Comparison of ENCODE assay signal across 10 cellular contexts in the genomic region with DNA sequence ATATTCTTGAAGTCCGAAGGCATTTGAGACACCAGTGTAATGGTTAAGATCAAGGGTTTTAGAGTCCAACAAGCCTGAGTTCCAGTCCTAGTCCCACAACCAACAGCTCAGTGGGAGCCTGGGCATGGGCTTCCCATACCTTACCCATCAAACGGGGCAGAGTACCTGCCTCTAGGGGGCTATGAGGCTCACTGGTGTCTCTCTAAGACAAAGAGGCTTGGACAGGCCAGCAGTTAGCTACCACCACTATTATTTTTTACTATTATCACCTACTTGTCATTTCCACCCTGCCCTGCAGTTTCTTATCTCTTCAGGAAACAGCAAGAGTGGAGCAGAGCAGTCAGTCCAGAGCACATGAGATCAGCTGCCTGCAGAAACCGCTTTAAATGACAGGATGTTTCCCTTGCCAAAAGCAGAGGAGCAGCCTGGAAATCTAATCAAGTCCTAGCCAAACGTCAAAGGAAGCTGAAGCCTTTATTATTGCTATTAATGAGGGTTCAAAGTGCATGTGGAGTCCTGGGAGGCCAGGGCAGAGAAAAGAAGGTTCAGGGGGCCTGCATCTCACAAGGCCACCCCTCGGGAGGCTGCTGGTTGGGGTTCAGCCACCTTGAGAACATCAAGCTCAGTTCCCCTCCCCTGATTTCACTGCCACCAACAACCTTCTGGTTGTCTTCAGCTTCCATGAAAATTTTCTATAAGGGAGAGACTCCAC.
DNase-seq lines count a peak whose midpoint lies in the region; ATAC-seq and TF ChIP-seq lines count a peak whose summit lies in the region.
"Had no signal": no experiment of that assay in that cellular context is flagged by ENCODE, and none has a peak within 500 bp of the region (broad histone marks: within the 10 kb centered on the region; RNA-seq: fewer than 3 reads in every experiment).

No MANE protein-coding gene starts in this region.

- H3K36me3 Mint-ChIP-seq in CD4-positive, alpha-beta memory T cell, result no peaks in the 10 kb centered on the region
- H3K36me3 Mint-ChIP-seq in activated CD4-positive, alpha-beta T cell treated with anti-CD3 and anti-CD28 coated beads for 36 hours (ENCODE audit: low read depth), result no peaks in the 10 kb centered on the region
- H3K36me3 Mint-ChIP-seq: CD8-positive, alpha-beta T cell had no signal

- TF ChIP-seq CTCF in AG04449 (IDR thresholded peaks at IDR 0.05; ENCODE audit: insufficient read depth, low read length, missing control alignments), result peak; percentile 9
- TF ChIP-seq CTCF in Loucy (conservative IDR thresholded peaks at IDR 0.05; ENCODE audit: low read length), result peak; percentile 56
- TF ChIP-seq CTCF in right lobe of liver (IDR thresholded peaks at IDR 0.05), result peak in 1 of 4 donors; percentile 7

- H3K4me1 Mint-ChIP-seq in CD4-positive, alpha-beta memory T cell, result no peaks in the 10 kb centered on the region
- peaks cover 3% of the 10 kb centered on the region for H3K4me1 Mint-ChIP-seq in activated CD4-positive, alpha-beta T cell treated with anti-CD3 and anti-CD28 coated beads for 36 hours

- no peaks in the 10 kb centered on the region for H4K20me1 ChIP-seq in Loucy (ENCODE audit: insufficient read depth, low read length, poor library complexity, severe bottlenecking)

- peak overlapping the region in 1 of 3 donors; percentile 24 for H3K27ac ChIP-seq in right lobe of liver
- no peak overlapping the region for H3K27ac ChIP-seq in CD4-positive, alpha-beta memory T cell (ENCODE audit: low read depth, low read length)

- intact Hi-C loops in right lobe of liver (cut with DNase I), result no loop called here
- intact Hi-C loops in CD4-positive, alpha-beta memory T cell (cut with micrococcal nuclease), result no loop called here
- intact Hi-C loops in activated CD4-positive, alpha-beta T cell treated with anti-CD3 and anti-CD28 coated beads for 36 hours (cut with DNase I, micrococcal nuclease), result no loop called here

- H3K36me3 ChIP-seq in Loucy (ENCODE audit: insufficient read depth, low read length) (no peaks in the 10 kb centered on the region), right lobe of liver (no peaks in the 10 kb centered on the region)
- no peaks in the 10 kb centered on the region for H3K36me3 ChIP-seq in CD4-positive, alpha-beta memory T cell (ENCODE audit: insufficient read depth, low read length)

- H3K27me3 ChIP-seq in Loucy (ENCODE audit: insufficient read depth, low read length, poor library complexity, severe bottlenecking) (no peaks in the 10 kb centered on the region), right lobe of liver (no peaks in the 10 kb centered on the region)
- H3K27me3 ChIP-seq in CD4-positive, alpha-beta memory T cell (ENCODE audit: insufficient read depth, low read length), result no peaks in the 10 kb centered on the region

- H3K4me3 ChIP-seq in AG04449 (ENCODE audit: low read depth, low read length), result no peak overlapping the region
- H3K4me3 ChIP-seq in Loucy (ENCODE audit: low read length, poor library complexity, severe bottlenecking), result no peak overlapping the region
- H3K4me3 ChIP-seq in right lobe of liver, result no peak overlapping the region
- H3K4me3 ChIP-seq in CD4-positive, alpha-beta memory T cell (ENCODE audit: low read length in 2 of 2), result no peak overlapping the region

- H3K9me2 ChIP-seq in Loucy (replicated peaks; ENCODE audit: low read depth, low read length), result no peaks in the 10 kb centered on the region

- H3K79me2 ChIP-seq in Loucy (ENCODE audit: insufficient read depth, low read length), result no peaks in the 10 kb centered on the region

- POLR2A ChIA-PET in AG04449 (lab: Yijun Ruan, JAX), result no interaction called here
- POLR2A ChIA-PET in CD4-positive, alpha-beta memory T cell (lab: Charles Lee; ENCODE audit: partially characterized antibody), result no interaction called here
- POLR2A ChIA-PET in activated CD4-positive, alpha-beta T cell treated with anti-CD3 and anti-CD28 coated beads for 36 hours (lab: Charles Lee), result no interaction called here

- ATAC-seq in right lobe of liver, result peak; percentile 66 to 86 (median 72)
- ATAC-seq in HG03521 (IDR thresholded peaks at IDR 0.05; ENCODE audit: unreplicated experiment), result no peak
- no peak for ATAC-seq in activated CD4-positive, alpha-beta T cell treated with anti-CD3 and anti-CD28 coated beads for 36 hours
- ATAC-seq: CD8-positive, alpha-beta T cell had no signal

- DNase-seq in AG04449 (ENCODE audit: low read depth, low spot score) (no peak), dermis microvascular lymphatic vessel endothelial cell (ENCODE audit: low read depth in 2 of 2) (peak; percentile 96 to 98), right lobe of liver (no peak), NCI-H146 treated with DMSO at 0.1 percent for 48 hours (lab: John Stamatoyannopoulos, UW; ENCODE audit: unreplicated experiment) (no peak)
- DNase-seq in CD4-positive, alpha-beta memory T cell, result no peak
- DNase-seq in activated CD4-positive, alpha-beta T cell treated with anti-CD3 and anti-CD28 coated beads for 36 hours, result no peak
- DNase-seq: CD8-positive, alpha-beta T cell; cortex of kidney had no signal

- peak overlapping the region; percentile 4 for H3K4me2 ChIP-seq in Loucy (ENCODE audit: low read depth, low read length, poor library complexity, severe bottlenecking)

- no peak overlapping the region for H3K9ac ChIP-seq in Loucy (ENCODE audit: low read depth, low read length, poor library complexity, severe bottlenecking)

- H3F3A ChIP-seq in Loucy (ENCODE audit: low read depth), result no peaks in the 10 kb centered on the region; the same call in 1 of the 2 replicates

- WGBS in right lobe of liver (ENCODE audit: insufficient coverage, low coverage, low lambda C conversion rate, missing lambda C conversion rate), result 22% methylated on average over 2 of the region's 5 CpGs

- TF ChIP-seq POLR2A in right lobe of liver (IDR thresholded peaks at IDR 0.05), result no peak

- CTCF ChIA-PET in AG04449 (lab: Yijun Ruan, JAX), result interaction anchor here (0.7 to 3.2 kb wide), 6 partner anchors 10 to 235 kb away, joined by 3 to 19 read pairs (median 3); no protein-coding TSS in a partner anchor
- CTCF ChIA-PET in CD4-positive, alpha-beta memory T cell (lab: Charles Lee; ENCODE audit: partially characterized antibody), result no interaction called here
- CTCF ChIA-PET in activated CD4-positive, alpha-beta T cell treated with anti-CD3 and anti-CD28 coated beads for 36 hours (lab: Charles Lee), result interaction anchor here (1.1 to 1.5 kb wide), 2 partner anchors 16 to 234 kb away, joined by 4 read pairs; no protein-coding TSS in a partner anchor

- no peak overlapping the region for H2AFZ ChIP-seq in Loucy (ENCODE audit: low read length)

- H3K27ac Mint-ChIP-seq in CD4-positive, alpha-beta memory T cell, result no peak overlapping the region
- no peak overlapping the region for H3K27ac Mint-ChIP-seq in activated CD4-positive, alpha-beta T cell treated with anti-CD3 and anti-CD28 coated beads for 36 hours
- H3K27ac Mint-ChIP-seq: CD8-positive, alpha-beta T cell had no signal

- H3K4me1 ChIP-seq in Loucy (ENCODE audit: insufficient read depth, low read length, poor library complexity, severe bottlenecking) (peaks cover 14% of the 10 kb centered on the region), right lobe of liver (peaks cover 0 to 9% (median 0%) of the 10 kb centered on the region in 4 donors)
- no peaks in the 10 kb centered on the region for H3K4me1 ChIP-seq in CD4-positive, alpha-beta memory T cell (ENCODE audit: insufficient read depth, low read length)

- H3K9me3 ChIP-seq in Loucy (ENCODE audit: insufficient read depth, low read depth, low read length), result no peaks in the 10 kb centered on the region
- peaks cover 0 to 3% (median 0%) of the 10 kb centered on the region in 4 donors for H3K9me3 ChIP-seq in right lobe of liver
- no peaks in the 10 kb centered on the region for H3K9me3 ChIP-seq in CD4-positive, alpha-beta memory T cell (ENCODE audit: control insufficient read depth in 1 of 2, low read length in 2 of 2)

- H3K27me3 Mint-ChIP-seq in CD4-positive, alpha-beta memory T cell, result peaks cover 2% of the 10 kb centered on the region in 2 donors
- no peaks in the 10 kb centered on the region for H3K27me3 Mint-ChIP-seq in activated CD4-positive, alpha-beta T cell treated with anti-CD3 and anti-CD28 coated beads for 36 hours

- H3K9me3 Mint-ChIP-seq in CD4-positive, alpha-beta memory T cell, result no peaks in the 10 kb centered on the region
- H3K9me3 Mint-ChIP-seq in activated CD4-positive, alpha-beta T cell treated with anti-CD3 and anti-CD28 coated beads for 36 hours (ENCODE audit: low read depth), result no peaks in the 10 kb centered on the region
- H3K9me3 Mint-ChIP-seq: CD8-positive, alpha-beta T cell had no signal

- no peak overlapping the region for H3K4me3 Mint-ChIP-seq in CD4-positive, alpha-beta memory T cell
- H3K4me3 Mint-ChIP-seq in activated CD4-positive, alpha-beta T cell treated with anti-CD3 and anti-CD28 coated beads for 36 hours, result no peak overlapping the region
- H3K4me3 Mint-ChIP-seq: CD8-positive, alpha-beta T cell had no signal

Comparison
In these comparisons a context has a peak if more than half of its experiments do, and no peak if none do; other contexts are left out.
1. DNase-seq: peak in dermis microvascular lymphatic vessel endothelial cell (2 of 2); none in AG04449 (single experiment), right lobe of liver (0 of 3), CD4-positive, alpha-beta memory T cell (0 of 5), NCI-H146 treated with DMSO at 0.1 percent for 48 hours (single experiment) and activated CD4-positive, alpha-beta T cell treated with anti-CD3 and anti-CD28 coated beads for 36 hours (single experiment).
2. ATAC-seq: peak in right lobe of liver (4 of 4); none in HG03521 (single experiment) and activated CD4-positive, alpha-beta T cell treated with anti-CD3 and anti-CD28 coated beads for 36 hours (single experiment).